8 cellular contexts compared by ENCODE assay signal in genomic region chr7:17769918-17770317, GRCh38.
DNase-seq lines count a peak whose midpoint lies in the region; ATAC-seq and TF ChIP-seq lines count a peak whose summit lies in the region.

No MANE protein-coding gene starts in this region.

- H3K4me3 ChIP-seq in trophoblast cell (ENCODE audit: low read depth, low read length), result no peak overlapping the region
- H3K4me3 ChIP-seq in suprapubic skin, result no peak overlapping the region

- H3K9me3 ChIP-seq in trophoblast cell (ENCODE audit: insufficient read depth, low read depth, low read length) (no peaks in the 10 kb centered on the region), suprapubic skin (no peaks in the 10 kb centered on the region)

- TF ChIP-seq POLR2A in suprapubic skin (IDR thresholded peaks at IDR 0.05), result no peak

- H4K12ac ChIP-seq in trophoblast cell (ENCODE audit: low read depth, low read length), result no peak overlapping the region

- no peak overlapping the region for H3K27ac Mint-ChIP-seq in activated T-cell treated with anti-CD3 and anti-CD28 coated beads, Interleukin-2, amount 50 U/mL, for 72 hours

- no peak overlapping the region for H3K4me2 ChIP-seq in trophoblast cell (ENCODE audit: low read length)

- H3K4me1 ChIP-seq in foreskin keratinocyte (peaks cover 7% of the 10 kb centered on the region), trophoblast cell (ENCODE audit: control insufficient read depth in 1 of 2, insufficient read depth in 2 of 2, low read length in 2 of 2) (no peaks in the 10 kb centered on the region), suprapubic skin (peaks cover 14% of the 10 kb centered on the region)

- no peaks in the 10 kb centered on the region for H3K79me2 ChIP-seq in trophoblast cell (ENCODE audit: control insufficient read depth, insufficient read depth, low read length, poor library complexity)

- no peak overlapping the region for H2BK12ac ChIP-seq in trophoblast cell (ENCODE audit: low read length)

- H3K9me3 Mint-ChIP-seq in activated T-cell treated with anti-CD3 and anti-CD28 coated beads, Interleukin-2, amount 50 U/mL, for 72 hours, result no peaks in the 10 kb centered on the region

- H3K4me3 Mint-ChIP-seq in activated T-cell treated with anti-CD3 and anti-CD28 coated beads, Interleukin-2, amount 50 U/mL, for 72 hours, result no peak overlapping the region

- no peak overlapping the region for H4K91ac ChIP-seq in trophoblast cell (ENCODE audit: low read depth, low read length)

- H3K27ac ChIP-seq in foreskin keratinocyte, result no peak overlapping the region
- no peak overlapping the region for H3K27ac ChIP-seq in trophoblast cell (ENCODE audit: low read depth, low read length)
- H3K27ac ChIP-seq in suprapubic skin, result no peak overlapping the region

- no peak overlapping the region for H3K18ac ChIP-seq in trophoblast cell (ENCODE audit: low read length)

- ATAC-seq in GM21515 (IDR thresholded peaks at IDR 0.05; ENCODE audit: unreplicated experiment) (peak; percentile 76), foreskin keratinocyte (peak; percentile 75)
- ATAC-seq in activated T-cell treated with anti-CD3 and anti-CD28 coated beads, Interleukin-2, amount 50 U/mL, for 72 hours (replicated peaks in 1 of 2), result peak; percentile 74 to 77

- H3K14ac ChIP-seq in trophoblast cell (ENCODE audit: low read length), result no peak overlapping the region

- peak; percentile 87 for TF ChIP-seq RAD21 in Ishikawa (IDR thresholded peaks at IDR 0.05; ENCODE audit: low read depth)

- H3K4me1 Mint-ChIP-seq in activated T-cell treated with anti-CD3 and anti-CD28 coated beads, Interleukin-2, amount 50 U/mL, for 72 hours (ENCODE audit: low read depth), result peaks cover 18% of the 10 kb centered on the region

- H3K27me3 ChIP-seq in foreskin keratinocyte (no peaks in the 10 kb centered on the region), trophoblast cell (ENCODE audit: insufficient read depth, low read length) (no peaks in the 10 kb centered on the region), suprapubic skin (no peaks in the 10 kb centered on the region)

- H3K36me3 ChIP-seq in trophoblast cell (ENCODE audit: control insufficient read depth in 1 of 2, insufficient read depth in 2 of 2, low read length in 2 of 2) (no peaks in the 10 kb centered on the region), suprapubic skin (no peaks in the 10 kb centered on the region)

- no peaks in the 10 kb centered on the region for H3K79me1 ChIP-seq in trophoblast cell (ENCODE audit: low read length)

- DNase-seq in DMS 273 (lab: John Stamatoyannopoulos, UW; ENCODE audit: unreplicated experiment) (peak; percentile 87), OCI-M1 (lab: John Stamatoyannopoulos, UW) (peak; percentile 85), foreskin keratinocyte (peak in 1 of 2 donors; percentile 60), trophoblast cell (peak; percentile 61 to 77), suprapubic skin (ENCODE audit: low spot score in 2 of 2) (no peak)
- DNase-seq in activated T-cell treated with anti-CD3 and anti-CD28 coated beads, Interleukin-2, amount 50 U/mL, for 72 hours, result peak; percentile 52 to 60

- H3K4ac ChIP-seq in trophoblast cell (ENCODE audit: low read depth, low read length), result no peak overlapping the region

- H4K8ac ChIP-seq in trophoblast cell (ENCODE audit: low read depth, low read length), result no peak overlapping the region

- no CpG with 5 or more reads among the region's 2 CpGs for WGBS in trophoblast cell (ENCODE audit: extremely low coverage, insufficient coverage, insufficient read length)
- 38% methylated on average over 2 of the region's 2 CpGs for WGBS in suprapubic skin

- H3K27me3 Mint-ChIP-seq in activated T-cell treated with anti-CD3 and anti-CD28 coated beads, Interleukin-2, amount 50 U/mL, for 72 hours (ENCODE audit: low read depth), result peaks cover 6% of the 10 kb centered on the region

- H3K36me3 Mint-ChIP-seq in activated T-cell treated with anti-CD3 and anti-CD28 coated beads, Interleukin-2, amount 50 U/mL, for 72 hours (ENCODE audit: insufficient read depth in 2 of 2), result no peaks in the 10 kb centered on the region

- no peak overlapping the region for H2BK120ac ChIP-seq in trophoblast cell (ENCODE audit: insufficient read depth, low read length, poor library complexity)

- TF ChIP-seq CTCF in foreskin keratinocyte (conservative IDR thresholded peaks at IDR 0.05) (peak; percentile 86), suprapubic skin (IDR thresholded peaks at IDR 0.05) (peak in 1 of 2 donors; percentile 53)

- H2AK5ac ChIP-seq in trophoblast cell (ENCODE audit: low read length), result no peak overlapping the region

- H3K9ac ChIP-seq in trophoblast cell (ENCODE audit: low read length), result no peak overlapping the region

- TF ChIP-seq EP300 in Ishikawa (IDR thresholded peaks at IDR 0.05; ENCODE audit: borderline replicate concordance) (no peak), suprapubic skin (IDR thresholded peaks at IDR 0.05) (no peak)

- no peak overlapping the region for H2AFZ ChIP-seq in trophoblast cell (ENCODE audit: insufficient read depth, low read length, poor library complexity)

- no peak overlapping the region for H2BK5ac ChIP-seq in trophoblast cell (ENCODE audit: low read depth, low read length, poor library complexity)

- H3K23ac ChIP-seq in trophoblast cell (ENCODE audit: low read length), result no peak overlapping the region

TF ChIP-seq in Ishikawa, 13 proteins besides CTCF, POLR2A, EP300 and RAD21:
- TF ChIP-seq ZBTB7A (IDR thresholded peaks at IDR 0.05; ENCODE audit: low read depth) (no peak), TAF1 (IDR thresholded peaks at IDR 0.05; ENCODE audit: low read depth) (no peak), NFIC (IDR thresholded peaks at IDR 0.05) (no peak), MAX (IDR thresholded peaks at IDR 0.05) (no peak), YY1 (IDR thresholded peaks at IDR 0.05; ENCODE audit: low read depth) (no peak)

Comparison
In these comparisons a context has a peak if more than half of its experiments do, and no peak if none do; other contexts are left out.
1. DNase-seq: peak in DMS 273 (single experiment), OCI-M1 (single experiment), activated T-cell treated with anti-CD3 and anti-CD28 coated beads, Interleukin-2, amount 50 U/mL, for 72 hours (2 of 2) and trophoblast cell (2 of 2); none in suprapubic skin (0 of 2).
2. Peak in every context shown above with its lines, with median percentiles within 50 percentile points of each other: ATAC-seq.